Comparison of ENCODE assay signal across 1 cellular context in genomic region chr1:204579681-204580080, GRCh38.
TF ChIP-seq lines count a peak whose summit lies in the region.

No MANE protein-coding gene starts in this region.

TF ChIP-seq in WTC11, 78 proteins besides CTCF, POLR2A, EP300 and RAD21 (continued from another document):
- TF ChIP-seq PRDM15 (CRISPR knock-in tag; IDR thresholded peaks at IDR 0.05) = peak; percentile 42; the same call in 1 of the 2 replicates
